ENCODE assay signal across 8 cellular contexts in genomic region chr1:166875734-166876539, GRCh38. TPM values are rescaled to one million over a fixed set of nuclear protein-coding genes. Genes with fewer than 3 reads are reported as not detected.
DNase-seq lines count a peak whose midpoint lies in the region; ATAC-seq lines count a peak whose summit lies in the region.

Gene TADA1, minus strand, starts transcription at chr1:166876264. Its CDS starts 31 bp downstream, at chr1:166876233.

- H3K9me3 Mint-ChIP-seq in effector memory CD8-positive, alpha-beta T cell: no peaks in the 10 kb centered on the region

- peak within 1 kb of the TSS; percentile 92 to 93 for H3K27ac Mint-ChIP-seq in effector memory CD8-positive, alpha-beta T cell

- H3K36me3 Mint-ChIP-seq in effector memory CD8-positive, alpha-beta T cell (ENCODE audit: insufficient read depth): peaks cover 13% of the 10 kb centered on the region

- H3K4me1 Mint-ChIP-seq in effector memory CD8-positive, alpha-beta T cell (ENCODE audit: low read depth in 2 of 2): peaks cover 22% of the 10 kb centered on the region in 2 donors

- DNase-seq in COLO829 (ENCODE audit: low spot score): peak; percentile 96
- peak; percentile 99 for DNase-seq in HT1080 (ENCODE audit: low read depth)
- peak; percentile 99 for DNase-seq in NOMO-1 treated with DMSO at 0.1 percent for 48 hours (lab: John Stamatoyannopoulos, UW; ENCODE audit: unreplicated experiment)
- peak; percentile 96 to 98 for DNase-seq in activated CD8-positive, alpha-beta memory T cell treated with anti-CD3 and anti-CD28 coated beads for 4 hours (ENCODE audit: low read depth in 2 of 2)
- DNase-seq in effector memory CD8-positive, alpha-beta T cell: peak; percentile 96 to 97 (median 96)
- DNase-seq in medulla oblongata (ENCODE audit: extremely low spot score): peak; percentile 99
- peak; percentile 98 for DNase-seq in stimulated activated CD8-positive, alpha-beta memory T cell treated with anti-CD3 and anti-CD28 coated beads, Interleukin-12 subunit alpha, Interleukin-12 subunit beta, amount 100 ng/mL, for 1 hour (ENCODE audit: low read depth)

- ATAC-seq in GM21360 (IDR thresholded peaks at IDR 0.05; ENCODE audit: unreplicated experiment): peak; percentile 92
- peak; percentile 86 for ATAC-seq in effector memory CD8-positive, alpha-beta T cell (replicated peaks)

- H3K4me3 Mint-ChIP-seq in effector memory CD8-positive, alpha-beta T cell: peak within 1 kb of the TSS; percentile 82 to 87

- H3K27me3 Mint-ChIP-seq in effector memory CD8-positive, alpha-beta T cell: no peaks in the 10 kb centered on the region

RNA-seq across cellular contexts. Expression of gene TADA1, which starts in this region (rescaled TPM):
- total RNA-seq in HT1080 (2014; rRNA removed; shearing (Covaris generic)): 9.3 and 13.6 TPM in 2 replicates
- polyA plus RNA-seq in HT1080 (2015; cell fraction: cytosol; rRNA removed): 10.2 and 11.0 TPM in 2 replicates
- polyA plus RNA-seq in HT1080 (2015; cell fraction: nucleus; rRNA removed): 13.2 and 15.3 TPM in 2 replicates

Comparison
In these comparisons a context has a peak if more than half of its experiments do, and no peak if none do; other contexts are left out.
1. Peak in every context shown above with its lines: DNase-seq and ATAC-seq.